19 cellular contexts compared by ENCODE assay signal in genomic region chr12:84455598-84455997, GRCh38.
DNase-seq lines count a peak whose midpoint lies in the region; ATAC-seq and TF ChIP-seq lines count a peak whose summit lies in the region.
"Had no signal": no experiment of that assay in that cellular context is flagged by ENCODE, and none has a peak within 500 bp of the region (broad histone marks: within the 10 kb centered on the region; RNA-seq: fewer than 3 reads in every experiment).

No MANE protein-coding gene starts in this region.

- TF ChIP-seq EP300 in suprapubic skin (IDR thresholded peaks at IDR 0.05) = no peak

- no peak overlapping the region for H3K27ac ChIP-seq in suprapubic skin
- H3K27ac ChIP-seq in upper lobe of right lung = no peak overlapping the region
- H3K27ac ChIP-seq: C4-2B, GM23248 had no signal

- H3K27me3 ChIP-seq in adipocyte (replicated peaks; ENCODE audit: control insufficient read depth, insufficient read depth, low read length) (no peaks in the 10 kb centered on the region), suprapubic skin (no peaks in the 10 kb centered on the region), upper lobe of right lung (no peaks in the 10 kb centered on the region)
- H3K27me3 ChIP-seq: BE2C had no signal

- intact Hi-C loops in upper lobe of right lung (cut with DNase I) = no loop called here

- no peak for ATAC-seq in GM18858 (IDR thresholded peaks at IDR 0.05; ENCODE audit: unreplicated experiment)
- ATAC-seq in upper lobe of right lung = no peak
- ATAC-seq in HG02642 (IDR thresholded peaks at IDR 0.05; ENCODE audit: poor library complexity, unreplicated experiment) = no peak
- ATAC-seq: GM12878 had no signal

- H3K4me3 ChIP-seq in AG10803 (ENCODE audit: low read length) (no peak overlapping the region), HFF-Myc (replicated peaks; ENCODE audit: low read depth, low read length) (no peak overlapping the region), adipocyte (ENCODE audit: low read length) (no peak overlapping the region), fibroblast of the aortic adventitia (ENCODE audit: low read depth, low read length) (no peak overlapping the region), suprapubic skin (no peak overlapping the region), upper lobe of right lung (no peak overlapping the region)
- H3K4me3 ChIP-seq: GM12878, GM23248, HAP-1 had no signal

- no peak overlapping the region for H3K9ac ChIP-seq in adipocyte (ENCODE audit: low read length)
- H3K9ac ChIP-seq: GM23248 had no signal

- WGBS in suprapubic skin = 43% methylated on average over 2 of the region's 2 CpGs

- no peak for TF ChIP-seq POLR2A in suprapubic skin (IDR thresholded peaks at IDR 0.05)

- H3K4me1 ChIP-seq in adipocyte (ENCODE audit: control insufficient read depth, insufficient read depth, low read length) (no peaks in the 10 kb centered on the region), suprapubic skin (no peaks in the 10 kb centered on the region), upper lobe of right lung (no peaks in the 10 kb centered on the region)
- H3K4me1 ChIP-seq: BE2C, Caco-2, HAP-1 had no signal

- DNase-seq in AG10803 (ENCODE audit: low read depth) (peak; percentile 4), HFF-Myc (ENCODE audit: extremely low read depth, low read depth) (peak; percentile 65), adipocyte (ENCODE audit: low read depth) (peak; percentile 31), fibroblast of the aortic adventitia (ENCODE audit: low read depth) (peak; percentile 3), suprapubic skin (ENCODE audit: low spot score in 2 of 2) (no peak), upper lobe of right lung (no peak)
- DNase-seq: 8988T; BE2C; Caco-2; CD4-positive, alpha-beta T cell; DMS79; GF-D8; GM23248; KG1 had no signal

- H3K36me3 ChIP-seq in adipocyte (ENCODE audit: control insufficient read depth, insufficient read depth, low read length, severe bottlenecking) (no peaks in the 10 kb centered on the region), suprapubic skin (no peaks in the 10 kb centered on the region), upper lobe of right lung (no peaks in the 10 kb centered on the region)
- H3K36me3 ChIP-seq: BE2C, HAP-1 had no signal

- TF ChIP-seq CTCF in AG10803 (conservative IDR thresholded peaks at IDR 0.05; ENCODE audit: low read length) (no peak), HFF-Myc (IDR thresholded peaks at IDR 0.05; ENCODE audit: low read depth, low read length, missing control alignments) (no peak), fibroblast of the aortic adventitia (IDR thresholded peaks at IDR 0.05; ENCODE audit: insufficient read depth, low read length) (no peak), suprapubic skin (IDR thresholded peaks at IDR 0.05) (no peak), upper lobe of right lung (IDR thresholded peaks at IDR 0.05) (no peak)

- H3K9me3 ChIP-seq in adipocyte (ENCODE audit: control insufficient read depth, low read length) (no peaks in the 10 kb centered on the region), suprapubic skin (no peaks in the 10 kb centered on the region), upper lobe of right lung (no peaks in the 10 kb centered on the region)
- H3K9me3 ChIP-seq: BE2C, Caco-2, HAP-1 had no signal

Comparison
In these comparisons a context has a peak if more than half of its experiments do, and no peak if none do; other contexts are left out.
1. DNase-seq: peak in AG10803 (single experiment), HFF-Myc (single experiment), adipocyte (single experiment) and fibroblast of the aortic adventitia (single experiment); none in suprapubic skin (0 of 2) and upper lobe of right lung (single experiment).